ENCODE assay signal across 1 cellular context in the genomic region with DNA sequence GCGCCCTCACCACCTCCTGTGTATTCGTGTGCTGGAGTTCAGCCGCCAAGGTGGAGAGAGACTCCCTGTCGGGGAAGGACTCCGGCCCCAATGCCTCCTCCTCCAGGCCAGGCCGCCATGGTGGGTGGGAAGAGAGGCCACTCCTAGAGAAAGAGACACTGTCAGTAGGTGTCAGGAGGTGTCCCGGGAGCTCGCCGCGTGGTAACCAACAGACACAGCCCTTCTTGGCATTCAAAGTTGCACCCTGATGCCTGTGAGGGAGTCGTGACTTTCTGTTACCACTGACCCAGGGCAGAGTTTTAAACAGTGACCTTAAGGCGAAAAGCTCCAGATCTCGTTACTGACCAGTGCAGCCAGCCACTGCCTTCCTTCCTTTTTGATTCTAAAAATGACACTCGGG.
TF ChIP-seq lines count a peak whose summit lies in the region.

No MANE protein-coding gene starts in this region.

TF ChIP-seq in H1, 55 proteins besides CTCF, POLR2A, EP300 and RAD21 (continued from another document):
- no peak for TF ChIP-seq E2F6 (IDR thresholded peaks at IDR 0.05)
- TF ChIP-seq ZNF274 (IDR thresholded peaks at IDR 0.05; ENCODE audit: borderline replicate concordance, extremely low read depth, low read length): no peak
- no peak for TF ChIP-seq RFX5 (IDR thresholded peaks at IDR 0.05; ENCODE audit: borderline replicate concordance, low read depth, low read length)
- no peak for TF ChIP-seq KDM4A (IDR thresholded peaks at IDR 0.05; ENCODE audit: low read depth, low read length, severe bottlenecking)
- no peak for TF ChIP-seq FOSL1 (IDR thresholded peaks at IDR 0.05; ENCODE audit: insufficient read depth, low read depth, low read length)
- TF ChIP-seq, protein P1, sequence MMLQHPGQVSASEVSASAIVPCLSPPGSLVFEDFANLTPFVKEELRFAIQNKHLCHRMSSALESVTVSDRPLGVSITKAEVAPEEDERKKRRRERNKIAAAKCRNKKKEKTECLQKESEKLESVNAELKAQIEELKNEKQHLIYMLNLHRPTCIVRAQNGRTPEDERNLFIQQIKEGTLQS (IDR thresholded peaks at IDR 0.05; ENCODE audit: insufficient read depth, low read depth, low read length): no peak
- TF ChIP-seq BACH1 (IDR thresholded peaks at IDR 0.05; ENCODE audit: low read length): no peak
- TF ChIP-seq SUZ12 (IDR thresholded peaks at IDR 0.05; ENCODE audit: low read length): no peak
- TF ChIP-seq ASH2L (IDR thresholded peaks at IDR 0.05; ENCODE audit: low read length): no peak
- no peak for TF ChIP-seq YY1 (IDR thresholded peaks at IDR 0.05; ENCODE audit: low read depth, low read length)
- TF ChIP-seq KDM5A (IDR thresholded peaks at IDR 0.05; ENCODE audit: low read length): no peak
- TF ChIP-seq NRF1 (IDR thresholded peaks at IDR 0.05; ENCODE audit: low read depth, low read length): no peak
- no peak for TF ChIP-seq CEBPB (IDR thresholded peaks at IDR 0.05; ENCODE audit: low read depth, low read length)
- no peak for TF ChIP-seq RNF2 (IDR thresholded peaks at IDR 0.05; ENCODE audit: borderline replicate concordance, low read depth, low read length, missing control alignments, poor library complexity, severe bottlenecking)
- no peak for TF ChIP-seq POU5F1 (IDR thresholded peaks at IDR 0.05; ENCODE audit: low read depth, low read length)
- no peak for TF ChIP-seq SP4 (IDR thresholded peaks at IDR 0.05; ENCODE audit: low read length)
TF ChIP-seq in H1: peak in this region for 0.
